20 cellular contexts compared by ENCODE assay signal in the genomic region with DNA sequence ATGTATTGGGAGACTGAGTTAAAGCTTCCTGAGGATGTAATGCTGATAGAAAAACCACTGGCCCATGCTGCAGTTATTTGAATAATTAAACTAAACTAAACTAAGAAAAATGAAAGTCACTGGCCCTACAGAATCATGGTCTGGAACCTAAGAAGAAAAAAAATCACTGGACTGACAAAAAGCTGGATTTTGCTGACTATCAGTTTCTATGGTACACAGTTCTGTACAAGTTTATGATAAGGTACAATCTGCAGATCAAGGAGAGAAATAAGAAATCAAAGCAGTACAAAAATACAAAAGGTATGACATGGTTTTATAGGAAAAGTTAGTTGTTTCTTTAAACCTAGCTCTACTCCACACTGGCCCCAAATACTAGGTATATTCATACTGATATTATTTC.
"Had no signal": no experiment of that assay in that cellular context is flagged by ENCODE, and none has a peak within 500 bp of the region (broad histone marks: within the 10 kb centered on the region; RNA-seq: fewer than 3 reads in every experiment).

No MANE protein-coding gene starts in this region.

- H3K27me3 ChIP-seq: breast epithelium, right atrium auricular region, spleen had no signal

- H3K36me3 ChIP-seq: breast epithelium had no signal

- H3K27me3 Mint-ChIP-seq: activated CD4-positive, alpha-beta T cell treated with anti-CD3 and anti-CD28 coated beads, Interleukin-2, amount 10 ng/mL, durations not matched to agents 7 days and 5 days; activated CD8-positive, alpha-beta T cell treated with anti-CD3 and anti-CD28 coated beads for 36 hours; activated naive CD4-positive, alpha-beta T cell treated with anti-CD3 and anti-CD28 coated beads, Interleukin-2, amount 10 ng/mL, durations not matched to agents 7 days and 5 days; naive B cell had no signal

- DNase-seq: activated CD4-positive, alpha-beta T cell treated with anti-CD3 and anti-CD28 coated beads, Interleukin-2, amount 10 ng/mL, durations not matched to agents 7 days and 5 days; activated CD4-positive, CD25-positive, alpha-beta regulatory T cell; activated CD8-positive, alpha-beta T cell treated with anti-CD3 and anti-CD28 coated beads for 36 hours; activated effector memory CD4-positive, alpha-beta T cell treated with anti-CD3 and anti-CD28 coated beads, Interleukin-2, amount 50 U/mL, for 16 hours; activated naive CD4-positive, alpha-beta T cell treated with anti-CD3 and anti-CD28 coated beads, Interleukin-2, amount 10 ng/mL, durations not matched to agents 7 days and 5 days; activated T-cell treated with anti-CD3 and anti-CD28 coated beads, Interleukin-2, amount 50 U/mL, for 48 hours; central memory CD4-positive, alpha-beta T cell; head of caudate nucleus; hypothalamus; immature natural killer cell; kidney; left colon; naive B cell; spleen; stimulated activated naive CD4-positive, alpha-beta T cell; trophoblast cell had no signal

- H3K4me3 ChIP-seq: breast epithelium, right atrium auricular region, spleen, thoracic aorta had no signal

- H3K4me1 Mint-ChIP-seq: mesothelial cell of epicardium had no signal

- H3K9me3 Mint-ChIP-seq: activated CD4-positive, alpha-beta T cell treated with anti-CD3 and anti-CD28 coated beads, Interleukin-2, amount 10 ng/mL, durations not matched to agents 7 days and 5 days; activated CD8-positive, alpha-beta T cell treated with anti-CD3 and anti-CD28 coated beads for 36 hours; activated naive CD4-positive, alpha-beta T cell treated with anti-CD3 and anti-CD28 coated beads, Interleukin-2, amount 10 ng/mL, durations not matched to agents 7 days and 5 days; immature natural killer cell; mesothelial cell of epicardium; naive B cell had no signal

- H3K9me3 ChIP-seq: breast epithelium, right atrium auricular region, spleen, thoracic aorta had no signal

- H3K27ac ChIP-seq: breast epithelium, right atrium auricular region, spleen, thoracic aorta had no signal

- H3K4me3 Mint-ChIP-seq: activated CD4-positive, alpha-beta T cell treated with anti-CD3 and anti-CD28 coated beads, Interleukin-2, amount 10 ng/mL, durations not matched to agents 7 days and 5 days; activated CD8-positive, alpha-beta T cell treated with anti-CD3 and anti-CD28 coated beads for 36 hours; activated naive CD4-positive, alpha-beta T cell treated with anti-CD3 and anti-CD28 coated beads, Interleukin-2, amount 10 ng/mL, durations not matched to agents 7 days and 5 days; immature natural killer cell; mesothelial cell of epicardium; naive B cell had no signal

- H3K4me1 ChIP-seq: breast epithelium had no signal

- H3K27ac Mint-ChIP-seq: activated CD4-positive, alpha-beta T cell treated with anti-CD3 and anti-CD28 coated beads, Interleukin-2, amount 10 ng/mL, durations not matched to agents 7 days and 5 days; activated CD8-positive, alpha-beta T cell treated with anti-CD3 and anti-CD28 coated beads for 36 hours; activated naive CD4-positive, alpha-beta T cell treated with anti-CD3 and anti-CD28 coated beads, Interleukin-2, amount 10 ng/mL, durations not matched to agents 7 days and 5 days; mesothelial cell of epicardium had no signal

- ATAC-seq: activated CD8-positive, alpha-beta T cell treated with anti-CD3 and anti-CD28 coated beads for 36 hours; left colon had no signal
